Comparison of ENCODE assay signal across 1 cellular context in the genomic region with DNA sequence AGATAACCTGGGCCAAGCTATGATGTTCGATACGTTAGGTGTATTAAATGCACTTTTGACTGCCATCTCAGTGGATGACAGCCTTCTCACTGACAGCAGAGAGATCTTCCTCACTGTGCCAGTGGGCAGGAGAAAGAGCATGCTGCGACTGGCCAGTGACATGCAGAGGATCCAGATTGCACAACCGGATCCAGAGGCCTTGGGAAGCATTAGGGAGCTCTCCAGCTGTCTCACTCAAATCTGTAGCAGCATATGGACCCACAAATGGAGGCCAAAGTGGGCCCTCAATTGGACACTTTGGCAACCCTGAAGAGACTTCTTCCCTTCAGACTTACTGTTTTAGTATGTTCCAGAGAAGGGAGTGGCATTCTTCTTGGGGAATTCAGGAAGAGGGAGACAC.
TF ChIP-seq lines count a peak whose summit lies in the region.

No MANE protein-coding gene starts in this region.

TF ChIP-seq in HepG2, 621 proteins besides CTCF, POLR2A, EP300 and RAD21:
- TF ChIP-seq RBM22 (optimal IDR thresholded peaks at IDR 0.05; ENCODE audit: low read length) (peak; percentile 74), POLR2AphosphoS5 (IDR thresholded peaks at IDR 0.05; ENCODE audit: low read depth, low read length) (no peak), CEBPG (CRISPR knock-in tag; IDR thresholded peaks at IDR 0.05) (0 out of 2 replicates have a peak, but pooled peaks have one; percentile 25), CEBPB (IDR thresholded peaks at IDR 0.05; ENCODE audit: borderline replicate concordance, low read depth, low read length) (peak; percentile 62)
